Comparison of ENCODE assay signal across 8 cellular contexts in genomic region chr11:69642913-69643632, GRCh38. TPM values are rescaled to one million over a fixed set of nuclear protein-coding genes. Genes with fewer than 3 reads are reported as not detected.
DNase-seq lines count a peak whose midpoint lies in the region; ATAC-seq and TF ChIP-seq lines count a peak whose summit lies in the region.

No MANE protein-coding gene starts in this region.

- H3K4me3 Mint-ChIP-seq in activated CD4-positive, alpha-beta memory T cell treated with anti-CD3 and anti-CD28 coated beads for 36 hours: peak overlapping the region; percentile 57

- no peak overlapping the region for H3K27ac Mint-ChIP-seq in activated CD4-positive, alpha-beta memory T cell treated with anti-CD3 and anti-CD28 coated beads for 36 hours

- peak overlapping the region; percentile 50 for H3K4me2 ChIP-seq in DOHH2 (ENCODE audit: low read length)

- H3K9me3 Mint-ChIP-seq in activated CD4-positive, alpha-beta memory T cell treated with anti-CD3 and anti-CD28 coated beads for 36 hours: no peaks in the 10 kb centered on the region

- no peak overlapping the region for H3K27ac ChIP-seq in DOHH2 (ENCODE audit: low read depth, low read length)
- peak overlapping the region; percentile 38 for H3K27ac ChIP-seq in ectodermal cell (ENCODE audit: insufficient read depth, low read depth, low read length, poor library complexity, severe bottlenecking)

- no peaks in the 10 kb centered on the region for H3K36me3 Mint-ChIP-seq in activated CD4-positive, alpha-beta memory T cell treated with anti-CD3 and anti-CD28 coated beads for 36 hours

- peaks cover 44% of the 10 kb centered on the region for H3K27me3 ChIP-seq in DOHH2 (ENCODE audit: control insufficient read depth, low read length)
- H3K27me3 ChIP-seq in ectodermal cell (ENCODE audit: control insufficient read depth, insufficient read depth, low read length, poor library complexity, severe bottlenecking): peaks cover 2% of the 10 kb centered on the region

- no peaks in the 10 kb centered on the region for H3K79me2 ChIP-seq in DOHH2 (ENCODE audit: control insufficient read depth, low read length)

- POLR2A ChIA-PET in activated CD4-positive, alpha-beta memory T cell treated with anti-CD3 and anti-CD28 coated beads for 36 hours (lab: Charles Lee): interaction anchor here (0.6 kb wide), 1 partner anchor 179 kb away, joined by 3 read pairs; no protein-coding TSS in a partner anchor

- H3K4me3 ChIP-seq in DOHH2 (ENCODE audit: low read length): peak overlapping the region; percentile 34
- peak overlapping the region; percentile 59 for H3K4me3 ChIP-seq in ectodermal cell (ENCODE audit: insufficient read depth, low read depth, low read length)

- H3K9me2 ChIP-seq in DOHH2 (replicated peaks; ENCODE audit: control insufficient read depth, low read length): no peaks in the 10 kb centered on the region

- DNase-seq in NCI-H526 treated with DMSO at 0.1 percent for 48 hours (lab: John Stamatoyannopoulos, UW): peak; percentile 59
- DNase-seq in activated CD4-positive, alpha-beta memory T cell treated with anti-CD3 and anti-CD28 coated beads for 36 hours: peak; percentile 81
- peak; percentile 82 to 89 for DNase-seq in lung microvascular endothelial cell (ENCODE audit: low read depth in 2 of 2)
- peak; percentile 19 to 78 (median 57) for DNase-seq in stimulated activated CD4-positive, alpha-beta T cell treated with anti-CD3 and anti-CD28 coated beads, TNF-alpha, amount 100 ng/mL, for 1 hour (ENCODE audit: low read depth in 3 of 3, low spot score in 1 of 3)

- H3K9me3 ChIP-seq in DOHH2 (ENCODE audit: control insufficient read depth, insufficient read depth, low read length) (no peaks in the 10 kb centered on the region), ectodermal cell (ENCODE audit: control insufficient read depth, low read length) (no peaks in the 10 kb centered on the region)

- H3K4me1 Mint-ChIP-seq in activated CD4-positive, alpha-beta memory T cell treated with anti-CD3 and anti-CD28 coated beads for 36 hours (ENCODE audit: low read depth): peaks cover 17% of the 10 kb centered on the region

- peak; percentile 82 for TF ChIP-seq CTCF in DOHH2 (IDR thresholded peaks at IDR 0.05; ENCODE audit: low read depth, low read length, poor library complexity, severe bottlenecking)

- H3K27me3 Mint-ChIP-seq in activated CD4-positive, alpha-beta memory T cell treated with anti-CD3 and anti-CD28 coated beads for 36 hours: peaks cover 22% of the 10 kb centered on the region

- no peaks in the 10 kb centered on the region for H3F3A ChIP-seq in DOHH2 (ENCODE audit: control insufficient read depth, insufficient read depth)

- H3K36me3 ChIP-seq in DOHH2 (ENCODE audit: control insufficient read depth, low read length) (no peaks in the 10 kb centered on the region), ectodermal cell (ENCODE audit: control insufficient read depth, insufficient read depth, low read length) (peaks cover 29% of the 10 kb centered on the region)

- peaks cover 6% of the 10 kb centered on the region for H3K4me1 ChIP-seq in DOHH2 (ENCODE audit: control insufficient read depth, low read length)
- H3K4me1 ChIP-seq in ectodermal cell (ENCODE audit: control insufficient read depth, insufficient read depth, low read length): peaks cover 29% of the 10 kb centered on the region

- intact Hi-C loops in activated CD4-positive, alpha-beta memory T cell treated with anti-CD3 and anti-CD28 coated beads for 36 hours (cut with micrococcal nuclease): loop anchor here (1.0 to 5.0 kb wide), 4 partner anchors 346 to 542 kb away; no protein-coding TSS in a partner anchor

- ATAC-seq in HG02588 (IDR thresholded peaks at IDR 0.05; ENCODE audit: unreplicated experiment) (peak; percentile 37), HG02610 (IDR thresholded peaks at IDR 0.05; ENCODE audit: unreplicated experiment) (no peak)

- WGBS in ectodermal cell, 2 experiments: 1% methylated on average over 81 of the region's 81 CpGs

- CTCF ChIA-PET in activated CD4-positive, alpha-beta memory T cell treated with anti-CD3 and anti-CD28 coated beads for 36 hours (lab: Charles Lee): interaction anchor here (0.9 to 4.3 kb wide), 10 partner anchors 27 to 542 kb away, joined by 3 to 62 read pairs (median 3); partner anchors contain the start of gene MYEOV

- H4K20me1 ChIP-seq in DOHH2 (ENCODE audit: control insufficient read depth, insufficient read depth, low read depth, low read length): no peaks in the 10 kb centered on the region

RNA-seq across cellular contexts. Expression of gene CCND1, which starts 2.1 kb away (rescaled TPM):
- total RNA-seq in activated CD4-positive, alpha-beta memory T cell treated with anti-CD3 and anti-CD28 coated beads for 36 hours: 1 to 10 TPM in 1 of 2 experiments, under 1 TPM in 1; 0.19 to 1.3 TPM
- polyA plus RNA-seq in ectodermal cell (2013, experiment 1 of 4): 197 TPM
- polyA plus RNA-seq in ectodermal cell (2013, experiment 2 of 4): 199 TPM
- 138 TPM for polyA plus RNA-seq in ectodermal cell (2013, experiment 3 of 4)
- polyA plus RNA-seq in ectodermal cell (2013, experiment 4 of 4): 152 TPM
- 203 and 371 TPM in 2 replicates for total RNA-seq in lung microvascular endothelial cell

RNA-seq across cellular contexts. Expression of gene LTO1, which starts 32.1 kb away (rescaled TPM):
- 10 to 100 TPM; 16.3 to 16.7 TPM for total RNA-seq in activated CD4-positive, alpha-beta memory T cell treated with anti-CD3 and anti-CD28 coated beads for 36 hours
- polyA plus RNA-seq in ectodermal cell (2013, experiment 1 of 4): 24.9 TPM
- 28.3 TPM for polyA plus RNA-seq in ectodermal cell (2013, experiment 2 of 4)
- polyA plus RNA-seq in ectodermal cell (2013, experiment 3 of 4): 19.9 TPM
- polyA plus RNA-seq in ectodermal cell (2013, experiment 4 of 4): 21.5 TPM
- total RNA-seq in lung microvascular endothelial cell: 9.2 and 12.1 TPM in 2 replicates

Comparison
In these comparisons a context has a peak if more than half of its experiments do, and no peak if none do; other contexts are left out.
1. RNA of gene CCND1, which starts 2.1 kb away (total RNA-seq): 203 to 371 TPM in lung microvascular endothelial cell; 0.19 to 1.3 TPM in activated CD4-positive, alpha-beta memory T cell treated with anti-CD3 and anti-CD28 coated beads for 36 hours; every median in the first group is over 10 times any median in the second.
2. Peak in every context shown above with its lines, with median percentiles within 50 percentile points of each other: DNase-seq.